In the genomic region with DNA sequence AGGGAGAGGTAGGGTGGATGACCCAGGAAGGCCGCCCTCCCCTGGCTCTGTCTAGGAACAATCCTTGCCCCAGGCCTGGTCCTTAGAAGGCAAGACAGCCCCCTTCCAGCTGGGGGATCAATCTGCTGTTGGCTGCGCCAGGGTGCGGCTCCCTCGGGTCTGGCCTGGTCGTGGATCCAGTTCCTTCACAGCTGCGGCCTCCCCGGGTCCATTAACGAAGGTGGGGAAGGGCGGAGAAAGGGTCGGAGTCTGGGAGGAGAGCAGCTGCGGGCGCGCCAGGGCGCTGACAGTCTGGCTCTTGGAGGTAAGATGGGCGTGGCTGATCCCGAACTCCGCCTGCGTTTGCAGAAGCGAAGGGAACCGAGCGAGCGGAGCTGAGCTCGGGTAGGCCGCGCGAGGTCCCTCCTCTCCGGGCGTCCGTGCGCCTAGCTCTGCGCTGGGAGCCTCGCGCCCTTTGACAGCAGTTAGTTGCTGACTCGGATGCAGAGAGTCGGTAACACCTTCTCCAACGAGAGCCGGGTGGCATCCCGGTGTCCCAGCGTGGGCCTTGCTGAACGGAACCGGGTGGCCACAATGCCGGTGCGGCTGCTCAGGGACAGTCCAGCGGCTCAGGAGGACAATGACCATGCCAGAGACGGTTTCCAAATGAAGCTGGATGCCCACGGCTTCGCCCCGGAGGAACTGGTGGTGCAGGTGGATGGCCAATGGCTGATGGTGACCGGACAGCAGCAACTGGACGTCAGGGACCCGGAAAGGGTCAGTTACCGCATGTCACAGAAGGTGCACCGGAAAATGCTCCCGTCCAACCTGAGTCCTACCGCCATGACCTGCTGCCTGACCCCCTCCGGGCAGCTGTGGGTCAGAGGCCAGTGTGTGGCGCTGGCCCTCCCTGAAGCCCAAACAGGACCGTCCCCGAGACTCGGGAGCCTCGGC, we compare ENCODE assay signal across 2 cellular contexts.
TF ChIP-seq lines count a peak whose summit lies in the region.

A gene with protein sequence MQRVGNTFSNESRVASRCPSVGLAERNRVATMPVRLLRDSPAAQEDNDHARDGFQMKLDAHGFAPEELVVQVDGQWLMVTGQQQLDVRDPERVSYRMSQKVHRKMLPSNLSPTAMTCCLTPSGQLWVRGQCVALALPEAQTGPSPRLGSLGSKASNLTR (plus strand): TSS at position 434 of the 933 bp plus-strand sequence. CDS start 47 bp downstream, at position 481.

TF ChIP-seq in SK-N-SH, 30 proteins besides CTCF, POLR2A, EP300 and RAD21:
- TF ChIP-seq PBX3 (IDR thresholded peaks at IDR 0.05) (no peak), POLR2AphosphoS5 (IDR thresholded peaks at IDR 0.05; ENCODE audit: low read depth, low read length) (peak; percentile 16; the same call in 1 of the 2 replicates)
TF ChIP-seq in SK-N-SH: peak in this region for 1.

TF ChIP-seq in SK-N-SH treated with all-trans-retinoic acid at 6 μM for 48 hours, 23 proteins besides CTCF, POLR2A, EP300 and RAD21 (continued from another document):
- no peak for TF ChIP-seq ESRRG (CRISPR knock-in tag; IDR thresholded peaks at IDR 0.05)
- no peak for TF ChIP-seq ZNF70 (CRISPR knock-in tag; IDR thresholded peaks at IDR 0.05)
- no peak for TF ChIP-seq POU6F1 (CRISPR knock-in tag; IDR thresholded peaks at IDR 0.05; ENCODE audit: borderline replicate concordance, low read depth)
- no peak for TF ChIP-seq OSR1 (CRISPR knock-in tag; IDR thresholded peaks at IDR 0.05)
- TF ChIP-seq, protein P1, sequence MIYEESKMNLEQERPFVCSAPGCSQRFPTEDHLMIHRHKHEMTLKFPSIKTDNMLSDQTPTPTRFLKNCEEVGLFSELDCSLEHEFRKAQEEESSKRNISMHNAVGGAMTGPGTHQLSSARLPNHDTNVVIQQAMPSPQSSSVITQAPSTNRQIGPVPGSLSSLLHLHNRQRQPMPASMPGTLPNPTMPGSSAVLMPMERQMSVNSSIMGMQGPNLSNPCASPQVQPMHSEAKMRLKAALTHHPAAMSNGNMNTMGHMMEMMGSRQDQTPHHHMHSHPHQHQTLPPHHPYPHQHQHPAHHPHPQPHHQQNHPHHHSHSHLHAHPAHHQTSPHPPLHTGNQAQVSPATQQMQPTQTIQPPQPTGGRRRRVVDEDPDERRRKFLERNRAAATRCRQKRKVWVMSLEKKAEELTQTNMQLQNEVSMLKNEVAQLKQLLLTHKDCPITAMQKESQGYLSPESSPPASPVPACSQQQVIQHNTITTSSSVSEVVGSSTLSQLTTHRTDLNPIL (CRISPR knock-in tag; IDR thresholded peaks at IDR 0.05; ENCODE audit: low read depth) = no peak
- TF ChIP-seq BACH2 (CRISPR knock-in tag; IDR thresholded peaks at IDR 0.05; ENCODE audit: borderline replicate concordance) = no peak
- TF ChIP-seq TOX (CRISPR knock-in tag; IDR thresholded peaks at IDR 0.05; ENCODE audit: borderline replicate concordance) = no peak
- TF ChIP-seq CSRNP3 (CRISPR knock-in tag; IDR thresholded peaks at IDR 0.05) = no peak
- TF ChIP-seq TSHZ2 (CRISPR knock-in tag; IDR thresholded peaks at IDR 0.05) = no peak
- TF ChIP-seq, protein P2, sequence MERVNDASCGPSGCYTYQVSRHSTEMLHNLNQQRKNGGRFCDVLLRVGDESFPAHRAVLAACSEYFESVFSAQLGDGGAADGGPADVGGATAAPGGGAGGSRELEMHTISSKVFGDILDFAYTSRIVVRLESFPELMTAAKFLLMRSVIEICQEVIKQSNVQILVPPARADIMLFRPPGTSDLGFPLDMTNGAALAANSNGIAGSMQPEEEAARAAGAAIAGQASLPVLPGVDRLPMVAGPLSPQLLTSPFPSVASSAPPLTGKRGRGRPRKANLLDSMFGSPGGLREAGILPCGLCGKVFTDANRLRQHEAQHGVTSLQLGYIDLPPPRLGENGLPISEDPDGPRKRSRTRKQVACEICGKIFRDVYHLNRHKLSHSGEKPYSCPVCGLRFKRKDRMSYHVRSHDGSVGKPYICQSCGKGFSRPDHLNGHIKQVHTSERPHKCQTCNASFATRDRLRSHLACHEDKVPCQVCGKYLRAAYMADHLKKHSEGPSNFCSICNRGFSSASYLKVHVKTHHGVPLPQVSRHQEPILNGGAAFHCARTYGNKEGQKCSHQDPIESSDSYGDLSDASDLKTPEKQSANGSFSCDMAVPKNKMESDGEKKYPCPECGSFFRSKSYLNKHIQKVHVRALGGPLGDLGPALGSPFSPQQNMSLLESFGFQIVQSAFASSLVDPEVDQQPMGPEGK (CRISPR knock-in tag; IDR thresholded peaks at IDR 0.05; ENCODE audit: borderline replicate concordance) = no peak
